ENCODE assay signal across 20 cellular contexts in the genomic region with DNA sequence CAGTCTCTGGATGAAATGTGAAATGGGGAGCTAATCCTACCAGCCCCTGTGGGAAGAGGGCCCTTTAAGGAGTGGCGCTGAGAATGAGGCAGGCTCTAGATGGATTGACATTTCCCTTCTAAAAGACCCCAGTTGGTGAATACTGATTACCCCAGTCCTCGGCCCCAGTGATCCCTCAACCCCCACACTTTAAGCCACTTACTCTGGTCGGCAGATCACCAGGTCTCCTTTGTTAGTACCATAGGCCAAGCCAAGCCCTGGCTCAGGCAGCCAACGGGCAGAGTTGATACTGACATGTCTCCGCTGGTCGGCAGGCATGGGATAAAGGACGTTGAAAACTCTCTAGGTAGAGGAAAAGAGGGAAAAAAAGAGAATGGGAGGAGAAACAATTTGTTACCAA. TPM values are rescaled to one million over a fixed set of nuclear protein-coding genes. Genes with fewer than 3 reads are reported as not detected.
"Had no signal": no experiment of that assay in that cellular context is flagged by ENCODE, and none has a peak within 500 bp of the region (broad histone marks: within the 10 kb centered on the region; RNA-seq: fewer than 3 reads in every experiment).

No MANE protein-coding gene starts in this region.

- H3K27me3 ChIP-seq: body of pancreas, right atrium auricular region, spleen had no signal

- ATAC-seq: activated CD8-positive, alpha-beta T cell treated with anti-CD3 and anti-CD28 coated beads, Interleukin-2, amount 10 ng/mL, durations not matched to agents 7 days and 5 days; body of pancreas; esophagus mucosa had no signal

- H3K4me3 Mint-ChIP-seq: activated CD8-positive, alpha-beta T cell treated with anti-CD3 and anti-CD28 coated beads, Interleukin-2, amount 10 ng/mL, durations not matched to agents 7 days and 5 days; activated naive CD4-positive, alpha-beta T cell treated with anti-CD3 and anti-CD28 coated beads, Interleukin-2, amount 50 U/mL, for 24 hours; nephron; type B pancreatic cell had no signal

- H3K27ac Mint-ChIP-seq: activated CD8-positive, alpha-beta T cell treated with anti-CD3 and anti-CD28 coated beads, Interleukin-2, amount 10 ng/mL, durations not matched to agents 7 days and 5 days; activated naive CD4-positive, alpha-beta T cell treated with anti-CD3 and anti-CD28 coated beads, Interleukin-2, amount 50 U/mL, for 24 hours; type B pancreatic cell had no signal

- H3K4me3 ChIP-seq: body of pancreas, prostate gland, right atrium auricular region, spleen, thoracic aorta had no signal

- H3K36me3 ChIP-seq: prostate gland had no signal

- DNase-seq: activated CD4-positive, alpha-beta T cell treated with anti-CD3 and anti-CD28 coated beads for 1 hour; activated CD4-positive, alpha-beta T cell treated with anti-CD3 and anti-CD28 coated beads, Interleukin-2, amount 50 U/mL, for 1 hour; activated CD8-positive, alpha-beta T cell treated with anti-CD3 and anti-CD28 coated beads, Interleukin-2, amount 10 ng/mL, durations not matched to agents 7 days and 5 days; activated gamma-delta T cell treated with Interleukin-2 at 50 U/mL for 16 hours; anterior cingulate cortex; body of pancreas; effector CD8-positive, alpha-beta T cell; foreskin melanocyte; spleen; stimulated activated CD4-positive, alpha-beta T cell treated with anti-CD3 and anti-CD28 coated beads, Interleukin-4, amount 100 ng/mL, for 1 hour; stimulated activated naive CD4-positive, alpha-beta T cell had no signal

- H3K4me1 ChIP-seq: body of pancreas, prostate gland, right atrium auricular region, spleen had no signal

- H3K9me3 Mint-ChIP-seq: activated naive CD4-positive, alpha-beta T cell treated with anti-CD3 and anti-CD28 coated beads, Interleukin-2, amount 50 U/mL, for 24 hours; nephron; type B pancreatic cell had no signal

- H3K9me3 ChIP-seq: body of pancreas, prostate gland, right atrium auricular region, spleen, thoracic aorta had no signal

- H3K27ac ChIP-seq: body of pancreas, prostate gland, right atrium auricular region, spleen, thoracic aorta, VCaP had no signal

- H3K27me3 Mint-ChIP-seq: activated naive CD4-positive, alpha-beta T cell treated with anti-CD3 and anti-CD28 coated beads, Interleukin-2, amount 50 U/mL, for 24 hours; type B pancreatic cell had no signal

RNA-seq across cellular contexts. Expression of a gene that starts 26.1 kb away (rescaled TPM):
- total RNA-seq: body of pancreas had no signal
- polyA plus RNA-seq: liver had no signal
